Comparison of ENCODE assay signal across 23 cellular contexts in genomic region chr9:99363509-99363908, GRCh38.
"Had no signal": no experiment of that assay in that cellular context is flagged by ENCODE, and none has a peak within 500 bp of the region (broad histone marks: within the 10 kb centered on the region; RNA-seq: fewer than 3 reads in every experiment).

No MANE protein-coding gene starts in this region.

- H3K9me3 ChIP-seq: esophagus muscularis mucosa, gastrocnemius medialis, heart right ventricle, left lung, lower lobe of right lung, mucosa of descending colon had no signal

- H3K36me3 ChIP-seq: esophagus muscularis mucosa, gastrocnemius medialis, heart right ventricle, left lung, lower lobe of right lung had no signal

- H3K4me1 ChIP-seq: foreskin keratinocyte had no signal

- H3K27ac ChIP-seq: coronary artery, esophagus muscularis mucosa, foreskin keratinocyte, heart right ventricle, left lung, lower lobe of right lung had no signal

- H3K4me3 ChIP-seq: coronary artery, dorsolateral prefrontal cortex, esophagus muscularis mucosa, gastrocnemius medialis, heart right ventricle, left lung, lower lobe of right lung, mucosa of descending colon had no signal

- H3K27me3 ChIP-seq: gastrocnemius medialis had no signal

- DNase-seq: dermis blood vessel endothelial cell; dorsolateral prefrontal cortex; effector CD4-positive, alpha-beta T cell; effector memory CD4-positive, alpha-beta T cell; foreskin keratinocyte; gastrocnemius medialis; glutamatergic neuron; head of caudate nucleus; heart right ventricle; hippocampal formation; left cardiac atrium; left lung; left ventricle myocardium superior; lower lobe of right lung; mesenchymal stem cell; mucosa of descending colon; naive B cell had no signal

- FAIRE-seq: colon, endothelial cell of umbilical vein, islet of Langerhans, keratinocyte had no signal

- ATAC-seq: foreskin keratinocyte, gastrocnemius medialis, heart right ventricle, left cardiac atrium, left lung, left ventricle myocardium superior, lower lobe of right lung, mucosa of descending colon had no signal
